In the genomic region with DNA sequence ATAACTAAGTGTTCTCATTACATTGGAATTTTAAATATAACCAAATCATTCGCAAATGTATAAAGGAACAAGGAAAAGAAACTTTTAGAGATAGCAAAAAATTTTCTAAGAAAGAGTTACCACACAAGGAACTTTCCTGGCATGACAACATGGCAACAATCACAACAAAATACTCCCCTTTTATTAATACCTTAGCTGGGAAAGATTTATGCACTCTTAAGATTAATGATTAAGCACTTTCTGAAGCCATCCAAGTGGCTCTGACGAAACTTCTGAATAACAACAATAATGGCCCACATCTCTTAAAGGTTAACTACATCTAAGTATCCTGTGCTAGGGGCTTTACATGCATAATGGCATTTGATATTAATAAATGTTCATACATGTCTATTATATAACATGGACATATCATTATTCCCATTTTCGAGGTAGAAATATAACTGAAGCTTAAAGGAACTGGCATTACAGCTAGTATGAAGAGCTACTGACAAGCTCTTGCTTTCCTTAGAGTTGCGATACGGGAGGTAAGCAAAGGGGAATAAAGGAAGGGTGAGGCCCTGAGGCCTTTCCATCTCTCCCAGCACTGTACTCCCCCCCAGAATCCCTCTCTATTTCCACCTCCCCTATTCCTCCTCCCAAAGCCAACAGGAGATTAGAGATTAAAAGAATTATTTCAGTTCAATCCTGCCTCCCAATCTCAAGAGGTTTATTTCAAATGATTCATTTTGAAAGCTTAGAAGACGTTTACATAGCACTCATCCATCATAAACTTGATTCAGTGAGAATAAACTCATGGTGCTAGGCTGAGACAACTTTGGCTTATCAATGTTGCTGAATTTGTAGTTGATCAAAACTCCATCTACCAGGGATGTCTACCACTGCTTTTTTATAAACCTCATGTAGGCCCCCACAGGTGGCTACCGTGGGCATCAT, we compare ENCODE assay signal across 18 cellular contexts. TPM values are rescaled to one million over a fixed set of nuclear protein-coding genes. Genes with fewer than 3 reads are reported as not detected.
DNase-seq lines count a peak whose midpoint lies in the region; ATAC-seq and TF ChIP-seq lines count a peak whose summit lies in the region.
"Had no signal": no experiment of that assay in that cellular context is flagged by ENCODE, and none has a peak within 500 bp of the region (broad histone marks: within the 10 kb centered on the region; RNA-seq: fewer than 3 reads in every experiment).

No MANE protein-coding gene starts in this region.

- peak overlapping the region in 2 of 3 donors; percentile 7 to 57 for H3K27ac Mint-ChIP-seq in CD4-positive, CD25-positive, alpha-beta regulatory T cell
- peak overlapping the region; percentile 52 for H3K27ac Mint-ChIP-seq in nephron progenitor cell
- H3K27ac Mint-ChIP-seq: activated naive CD4-positive, alpha-beta T cell treated with anti-CD3 and anti-CD28 coated beads for 36 hours had no signal

- peaks cover 24 to 89% (median 63%) of the 10 kb centered on the region in 4 donors for H3K4me1 Mint-ChIP-seq in CD4-positive, CD25-positive, alpha-beta regulatory T cell
- peaks cover 20% of the 10 kb centered on the region for H3K4me1 Mint-ChIP-seq in nephron progenitor cell

- H3K36me3 ChIP-seq in CD4-positive, CD25-positive, alpha-beta regulatory T cell (ENCODE audit: control insufficient read depth, insufficient read depth, low read length), result peaks cover 4% of the 10 kb centered on the region

- DNase-seq in CD4-positive, CD25-positive, alpha-beta regulatory T cell, result no peak
- DNase-seq in fibroblast of villous mesenchyme (ENCODE audit: low read depth) (peak; percentile 37), nephron progenitor cell (no peak), iPS-NIHi11 (ENCODE audit: low spot score) (no peak), KG1 (lab: John Stamatoyannopoulos, UW) (no peak), G401 (ENCODE audit: low spot score) (no peak), substantia nigra (lab: John Stamatoyannopoulos, UW) (no peak)
- DNase-seq: activated CD4-positive, CD25-positive, alpha-beta regulatory T cell treated with anti-CD3 and anti-CD28 coated beads, Interleukin-2, amount 50 U/mL, for 72 hours; activated naive CD4-positive, alpha-beta T cell treated with anti-CD3 and anti-CD28 coated beads for 36 hours; dermis blood vessel endothelial cell; IMR-90; mesendoderm; NCI-H1048; NCI-H2171; nucleus accumbens; stimulated activated CD4-positive, alpha-beta T cell treated with anti-CD3 and anti-CD28 coated beads, Interleukin-4, amount 100 ng/mL, for 4 hours had no signal

- H3K27me3 ChIP-seq in CD4-positive, CD25-positive, alpha-beta regulatory T cell (ENCODE audit: control insufficient read depth, insufficient read depth, low read length), result no peaks in the 10 kb centered on the region

- in situ Hi-C loops in G401 (cut with HindIII; ENCODE audit: low sequenced_read_pairs), result no loop called here

- no peak overlapping the region for H3K27ac ChIP-seq in CD4-positive, CD25-positive, alpha-beta regulatory T cell (ENCODE audit: insufficient read depth, low read length, poor library complexity, severe bottlenecking)
- peak overlapping the region; percentile 19 for H3K27ac ChIP-seq in VCaP
- no peak overlapping the region for H3K27ac ChIP-seq in substantia nigra (ENCODE audit: low read depth, low read length, poor library complexity, severe bottlenecking)

- peaks cover 32% of the 10 kb centered on the region for H3K36me3 Mint-ChIP-seq in CD4-positive, CD25-positive, alpha-beta regulatory T cell
- peaks cover 11% of the 10 kb centered on the region for H3K36me3 Mint-ChIP-seq in nephron progenitor cell (ENCODE audit: low read depth)

- H3K9me3 ChIP-seq in CD4-positive, CD25-positive, alpha-beta regulatory T cell (ENCODE audit: control insufficient read depth in 2 of 2, low read length in 2 of 2), result no peaks in the 10 kb centered on the region

- no peak for TF ChIP-seq CTCF in VCaP (conservative IDR thresholded peaks at IDR 0.05)
- no peak for TF ChIP-seq CTCF in fibroblast of villous mesenchyme (IDR thresholded peaks at IDR 0.05; ENCODE audit: insufficient read depth, low read depth, low read length)
- TF ChIP-seq CTCF in nephron progenitor cell (IDR thresholded peaks at IDR 0.05), result no peak

- H3K4me3 Mint-ChIP-seq in CD4-positive, CD25-positive, alpha-beta regulatory T cell, result no peak overlapping the region
- H3K4me3 Mint-ChIP-seq in nephron progenitor cell, result no peak overlapping the region
- H3K4me3 Mint-ChIP-seq: activated naive CD4-positive, alpha-beta T cell treated with anti-CD3 and anti-CD28 coated beads for 36 hours had no signal

- no peaks in the 10 kb centered on the region for H3K9me3 Mint-ChIP-seq in CD4-positive, CD25-positive, alpha-beta regulatory T cell
- peaks cover 4% of the 10 kb centered on the region for H3K9me3 Mint-ChIP-seq in nephron progenitor cell
- H3K9me3 Mint-ChIP-seq: activated naive CD4-positive, alpha-beta T cell treated with anti-CD3 and anti-CD28 coated beads for 36 hours had no signal

- H3K4me1 ChIP-seq in CD4-positive, CD25-positive, alpha-beta regulatory T cell (ENCODE audit: control insufficient read depth, insufficient read depth, low read length, poor library complexity, severe bottlenecking), result no peaks in the 10 kb centered on the region

- no peaks in the 10 kb centered on the region for H3K27me3 Mint-ChIP-seq in CD4-positive, CD25-positive, alpha-beta regulatory T cell
- no peaks in the 10 kb centered on the region for H3K27me3 Mint-ChIP-seq in nephron progenitor cell (ENCODE audit: low read depth, poor library complexity)

- no peak overlapping the region for H3K4me3 ChIP-seq in CD4-positive, CD25-positive, alpha-beta regulatory T cell (ENCODE audit: low read depth, low read length)
- H3K4me3 ChIP-seq in fibroblast of villous mesenchyme (ENCODE audit: low read depth, low read length), result no peak overlapping the region
- H3K4me3 ChIP-seq: GM12878 had no signal

- ATAC-seq in CD4-positive, CD25-positive, alpha-beta regulatory T cell (ENCODE audit: low read depth in 2 of 2), result no peak
- ATAC-seq: GM12878 had no signal

RNA-seq across cellular contexts. Expression of a gene that starts 9.7 kb away (rescaled TPM):
- total RNA-seq in CD4-positive, CD25-positive, alpha-beta regulatory T cell, result 27.7 TPM
- polyA plus RNA-seq in CD4-positive, CD25-positive, alpha-beta regulatory T cell, result 10 to 100 TPM; 12.9 to 21.3 (median 17.6) TPM
- total RNA-seq in fibroblast of villous mesenchyme, result 17.1 and 19.9 TPM in 2 replicates
- 12.7 and 23.8 TPM in 2 replicates for total RNA-seq in G401 (2014; rRNA removed; shearing (Covaris generic))
